Comparison of ENCODE assay signal across 8 cellular contexts in genomic region chr20:2101935-2102584, GRCh38. TPM values are rescaled to one million over a fixed set of nuclear protein-coding genes. Genes with fewer than 3 reads are reported as not detected.
DNase-seq lines count a peak whose midpoint lies in the region; ATAC-seq and TF ChIP-seq lines count a peak whose summit lies in the region.

No MANE protein-coding gene starts in this region.

- H3K4me2 ChIP-seq in hepatocyte: peak overlapping the region; percentile 90

- H3K9me3 ChIP-seq in hepatocyte (ENCODE audit: low read depth): no peaks in the 10 kb centered on the region

- peaks cover 46% of the 10 kb centered on the region for H3K79me2 ChIP-seq in hepatocyte

- peak overlapping the region; percentile 97 for H3K4me3 ChIP-seq in hepatocyte

- DNase-seq in NCI-H2081 (lab: John Stamatoyannopoulos, UW) (peak; percentile 87 to 90), T1000 (lab: John Stamatoyannopoulos, UW) (peak; percentile 86), astrocyte of the hippocampus (ENCODE audit: low read depth, low spot score) (peak; percentile 96), hepatocyte (ENCODE audit: low spot score) (peak; percentile 94), retina (peak; percentile 100)

- no peaks in the 10 kb centered on the region for H3K9me2 ChIP-seq in hepatocyte (replicated peaks; ENCODE audit: insufficient read depth)

- peak overlapping the region; percentile 97 for H3K27ac ChIP-seq in 22Rv1
- H3K27ac ChIP-seq in hepatocyte: peak overlapping the region; percentile 100

- no peaks in the 10 kb centered on the region for H3K27me3 ChIP-seq in hepatocyte

- no peaks in the 10 kb centered on the region for H3K36me3 ChIP-seq in hepatocyte (replicated peaks; ENCODE audit: insufficient read depth, low read depth)

- WGBS in hepatocyte (ENCODE audit: low lambda C conversion rate, missing lambda C conversion rate): under 1% methylated on average over 52 of the region's 57 CpGs

- peak; percentile 41 for ATAC-seq in GM18520 (IDR thresholded peaks at IDR 0.05; ENCODE audit: unreplicated experiment)
- ATAC-seq in HG03045 (IDR thresholded peaks at IDR 0.05; ENCODE audit: unreplicated experiment): peak; percentile 85

- TF ChIP-seq CTCF in 22Rv1 (IDR thresholded peaks at IDR 0.05) (no peak), hepatocyte (IDR thresholded peaks at IDR 0.05; ENCODE audit: poor library complexity) (no peak)

- peaks cover 26% of the 10 kb centered on the region for H3K4me1 ChIP-seq in hepatocyte (ENCODE audit: insufficient read depth)

- H4K20me1 ChIP-seq in hepatocyte (ENCODE audit: insufficient read depth, poor library complexity, severe bottlenecking): peaks cover 41% of the 10 kb centered on the region

- H2AFZ ChIP-seq in hepatocyte: peak overlapping the region; percentile 80

RNA-seq across cellular contexts. Expression of gene STK35, which starts 0.4 kb away (rescaled TPM):
- total RNA-seq in hepatocyte: 19.3 and 22.9 TPM in 2 replicates
- 12.6 and 14.2 TPM in 2 replicates for polyA plus RNA-seq in hepatocyte

Comparison
In these comparisons a context has a peak if more than half of its experiments do, and no peak if none do; other contexts are left out.
1. Peak in every context shown above with its lines: DNase-seq, ATAC-seq, H3K4me3 ChIP-seq and H3K27ac ChIP-seq.